8 cellular contexts compared by ENCODE assay signal in genomic region chr2:55050133-55050994, GRCh38. TPM values are rescaled to one million over a fixed set of nuclear protein-coding genes. Genes with fewer than 3 reads are reported as not detected.
DNase-seq lines count a peak whose midpoint lies in the region; ATAC-seq and TF ChIP-seq lines count a peak whose summit lies in the region.

RTN4 (minus strand) TSS chr2:55050451; CDS start chr2:55050300, 151 bp downstream.

- H2AFZ ChIP-seq in KMS-11 (ENCODE audit: low read depth) = peak within 1 kb of the TSS; percentile 69

- peak; percentile 81 for ATAC-seq in GM21737 (IDR thresholded peaks at IDR 0.05; ENCODE audit: unreplicated experiment)
- peak; percentile 94 for ATAC-seq in esophagus mucosa

- TF ChIP-seq CTCF in KMS-11 (conservative IDR thresholded peaks at IDR 0.05; ENCODE audit: low read depth, low read length) (no peak), Peyer's patch (IDR thresholded peaks at IDR 0.05) (peak in 3 of 6 experiments; percentile 29 to 46 (median 41))

- H3K4me1 ChIP-seq in KMS-11 (ENCODE audit: low read depth, poor library complexity, severe bottlenecking) (peaks cover 72% of the 10 kb centered on the region), Peyer's patch (peaks cover 0 to 38% (median 14%) of the 10 kb centered on the region in 4 donors), muscle layer of colon (ENCODE audit: insufficient read depth, low read length) (peaks cover 29% of the 10 kb centered on the region)

- peak within 1 kb of the TSS; percentile 92 for H3K4me3 ChIP-seq in KMS-11 (IDR thresholded peaks at IDR 0.05; ENCODE audit: insufficient read depth, low read depth, low read length)
- H3K4me3 ChIP-seq in Peyer's patch = peak within 1 kb of the TSS; percentile 74 to 96 (median 82)
- H3K4me3 ChIP-seq in muscle layer of colon (ENCODE audit: low read depth in 1 of 2, low read length in 2 of 2) = peak within 1 kb of the TSS; percentile 99 to 100

- H3K9me3 ChIP-seq in Peyer's patch = no peaks in the 10 kb centered on the region
- H3K9me3 ChIP-seq in muscle layer of colon (ENCODE audit: low read length) = no peaks in the 10 kb centered on the region

- H3K9ac ChIP-seq in KMS-11 (peak within 1 kb of the TSS; percentile 89), muscle layer of colon (ENCODE audit: low read length) (peak within 1 kb of the TSS; percentile 74)

- H3K4me2 ChIP-seq in KMS-11 = peak within 1 kb of the TSS; percentile 92

- H3K36me3 ChIP-seq in KMS-11 (ENCODE audit: insufficient read depth) (no peaks in the 10 kb centered on the region), Peyer's patch (no peaks in the 10 kb centered on the region), muscle layer of colon (ENCODE audit: insufficient read depth, low read length) (no peaks in the 10 kb centered on the region)

- H3K27ac ChIP-seq in KMS-11 = peak within 1 kb of the TSS; percentile 84
- peak within 1 kb of the TSS; percentile 95 to 99 (median 98) for H3K27ac ChIP-seq in Peyer's patch
- H3K27ac ChIP-seq in muscle layer of colon (ENCODE audit: low read depth, low read length) = peak within 1 kb of the TSS; percentile 100

- H3K79me2 ChIP-seq in KMS-11 (ENCODE audit: insufficient read depth, low read depth) = peaks cover 41% of the 10 kb centered on the region

- no peaks in the 10 kb centered on the region for H3K27me3 ChIP-seq in KMS-11 (ENCODE audit: insufficient read depth, low read depth)
- no peaks in the 10 kb centered on the region for H3K27me3 ChIP-seq in Peyer's patch
- H3K27me3 ChIP-seq in muscle layer of colon (ENCODE audit: control insufficient read depth in 1 of 2, insufficient read depth in 2 of 2, low read length in 2 of 2) = no peaks in the 10 kb centered on the region

- peak; percentile 99 for DNase-seq in DMS79 (lab: John Stamatoyannopoulos, UW)
- peak; percentile 96 to 99 (median 99) for DNase-seq in Peyer's patch
- DNase-seq in activated T-cell treated with anti-CD3 and anti-CD28 coated beads, Interleukin-2, amount 50 U/mL, for 48 hours = peak; percentile 98 to 99
- peak; percentile 98 for DNase-seq in stimulated activated CD8-positive, alpha-beta memory T cell treated with anti-CD3 and anti-CD28 coated beads, Interleukin-7, amount 100 ng/mL, for 24 hours (ENCODE audit: low read depth)

- peak; percentile 98 to 99 for TF ChIP-seq POLR2A in Peyer's patch (IDR thresholded peaks at IDR 0.05)

- peaks cover 25% of the 10 kb centered on the region for H4K20me1 ChIP-seq in KMS-11 (ENCODE audit: insufficient read depth)

RNA-seq across cellular contexts. Expression of gene RTN4, which starts in this region (rescaled TPM):
- total RNA-seq in Peyer's patch (100 to 1,000 TPM; 140 to 313 (median 195) TPM), esophagus mucosa (137 TPM)

Comparison
In these comparisons a context has a peak if more than half of its experiments do, and no peak if none do; other contexts are left out.
1. Peak in every context shown above with its lines: DNase-seq, ATAC-seq, H3K4me3 ChIP-seq and H3K27ac ChIP-seq.